9 cellular contexts compared by ENCODE assay signal in the genomic region with DNA sequence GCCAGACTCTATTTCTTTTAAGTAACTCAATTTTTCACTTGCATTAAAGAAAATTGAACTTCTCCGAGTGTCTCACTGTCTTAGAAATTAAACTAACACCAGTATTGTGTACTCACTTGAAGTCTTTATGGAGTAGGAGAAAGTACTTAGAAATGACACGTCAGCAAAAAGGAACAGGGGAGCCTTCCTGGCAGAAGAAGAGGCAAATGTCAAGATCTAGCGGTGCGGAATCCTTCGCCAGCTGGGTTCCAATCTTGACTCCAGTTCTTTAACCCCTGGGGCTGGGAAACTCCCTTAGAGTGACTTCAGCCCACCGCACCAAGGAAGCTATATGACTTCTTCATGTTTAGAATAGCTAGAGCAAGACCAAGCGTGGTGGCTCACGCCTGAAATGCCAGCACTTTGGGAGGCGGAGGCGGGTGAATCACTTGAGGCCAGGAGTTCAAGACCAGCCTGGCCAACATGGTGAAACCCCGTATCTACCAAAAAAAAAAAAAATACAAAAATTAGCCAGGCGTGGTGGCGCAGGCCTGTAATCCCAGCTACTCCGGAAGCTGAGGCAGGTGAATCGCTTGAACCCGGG. TPM values are rescaled to one million over a fixed set of nuclear protein-coding genes. Genes with fewer than 3 reads are reported as not detected.
DNase-seq lines count a peak whose midpoint lies in the region; ATAC-seq and TF ChIP-seq lines count a peak whose summit lies in the region.
"Had no signal": no experiment of that assay in that cellular context is flagged by ENCODE, and none has a peak within 500 bp of the region (broad histone marks: within the 10 kb centered on the region; RNA-seq: fewer than 3 reads in every experiment).

No MANE protein-coding gene starts in this region.

- TF ChIP-seq CTCF in choroid plexus epithelial cell (conservative IDR thresholded peaks at IDR 0.05; ENCODE audit: low read depth, low read length) (no peak), tibial nerve (IDR thresholded peaks at IDR 0.05) (no peak)

- TF ChIP-seq POLR2A in tibial nerve (IDR thresholded peaks at IDR 0.05), result no peak

- no peaks in the 10 kb centered on the region for H3K27me3 Mint-ChIP-seq in T-helper 1 cell treated with Interleukin-12 subunit alpha and Interleukin-12 subunit beta and Interleukin-4 antibody, amounts not matched to agents 30 μg/mL and 1 μg/mL, for 36 hours (ENCODE audit: low read depth)

- peak overlapping the region; percentile 86 for H3K4me3 ChIP-seq in choroid plexus epithelial cell (ENCODE audit: low read depth, low read length)
- peak overlapping the region; percentile 85 to 97 for H3K4me3 ChIP-seq in muscle layer of colon (ENCODE audit: low read depth in 1 of 2, low read length in 2 of 2)
- peak overlapping the region; percentile 78 to 90 (median 81) for H3K4me3 ChIP-seq in tibial nerve

- 31 to 63% methylated on average over 15 to 16 of the region's 16 CpGs for WGBS in tibial nerve, 2 donors

- peaks cover 13% of the 10 kb centered on the region for H3K9me3 Mint-ChIP-seq in T-helper 1 cell treated with Interleukin-12 subunit alpha and Interleukin-12 subunit beta and Interleukin-4 antibody, amounts not matched to agents 30 μg/mL and 1 μg/mL, for 36 hours

- no peak for TF ChIP-seq EP300 in tibial nerve (IDR thresholded peaks at IDR 0.05)

- H3K36me3 ChIP-seq in muscle layer of colon (ENCODE audit: insufficient read depth, low read length) (no peaks in the 10 kb centered on the region), tibial nerve (peaks cover 0 to 19% (median 0%) of the 10 kb centered on the region in 3 donors)

- peak overlapping the region; percentile 92 for H3K4me3 Mint-ChIP-seq in T-helper 1 cell treated with Interleukin-12 subunit alpha and Interleukin-12 subunit beta and Interleukin-4 antibody, amounts not matched to agents 30 μg/mL and 1 μg/mL, for 36 hours

- ATAC-seq in GM21529 (IDR thresholded peaks at IDR 0.05; ENCODE audit: unreplicated experiment) (no peak), HG03108 (IDR thresholded peaks at IDR 0.05; ENCODE audit: unreplicated experiment) (no peak)

- H3K27ac ChIP-seq in muscle layer of colon (ENCODE audit: low read depth, low read length) (peak overlapping the region; percentile 97), tibial nerve (peak overlapping the region; percentile 83 to 96 (median 94))

- peak; percentile 24 for DNase-seq in ELR (ENCODE audit: low read depth)
- peak; percentile 37 for DNase-seq in choroid plexus epithelial cell (ENCODE audit: low read depth)
- DNase-seq in tibial nerve (ENCODE audit: low spot score in 2 of 2), result peak in 1 of 2 donors; percentile 7
- DNase-seq in Ammon's horn (ENCODE audit: low spot score), result no peak

- H3K4me1 Mint-ChIP-seq in T-helper 1 cell treated with Interleukin-12 subunit alpha and Interleukin-12 subunit beta and Interleukin-4 antibody, amounts not matched to agents 30 μg/mL and 1 μg/mL, for 36 hours (ENCODE audit: low read depth), result peaks cover 38% of the 10 kb centered on the region

- H3K36me3 Mint-ChIP-seq in T-helper 1 cell treated with Interleukin-12 subunit alpha and Interleukin-12 subunit beta and Interleukin-4 antibody, amounts not matched to agents 30 μg/mL and 1 μg/mL, for 36 hours (ENCODE audit: low read depth), result peaks cover 35% of the 10 kb centered on the region

- H3K27me3 ChIP-seq in muscle layer of colon (ENCODE audit: control insufficient read depth in 1 of 2, insufficient read depth in 2 of 2, low read length in 2 of 2) (no peaks in the 10 kb centered on the region), tibial nerve (no peaks in the 10 kb centered on the region)

- no peak overlapping the region for H3K9ac ChIP-seq in muscle layer of colon (ENCODE audit: low read length)

- H3K9me3 ChIP-seq in muscle layer of colon (ENCODE audit: low read length) (no peaks in the 10 kb centered on the region), tibial nerve (peaks cover 0 to 10% (median 0%) of the 10 kb centered on the region in 4 donors)

- H3K4me1 ChIP-seq in muscle layer of colon (ENCODE audit: insufficient read depth, low read length) (peaks cover 14% of the 10 kb centered on the region), tibial nerve (peaks cover 0 to 39% (median 12%) of the 10 kb centered on the region in 4 donors)

- peak overlapping the region; percentile 97 for H3K27ac Mint-ChIP-seq in T-helper 1 cell treated with Interleukin-12 subunit alpha and Interleukin-12 subunit beta and Interleukin-4 antibody, amounts not matched to agents 30 μg/mL and 1 μg/mL, for 36 hours

RNA-seq across cellular contexts. Expression of gene WBP11, which starts 34.4 kb away (rescaled TPM):
- total RNA-seq in tibial nerve, result 10 to 100 TPM; 11.7 to 22.6 (median 19.2) TPM

RNA-seq across cellular contexts. Expression of gene C12orf60, which starts 34.6 kb away (rescaled TPM):
- 1 to 10 TPM in 1 of 4 donors, under 1 TPM in 3; 0.20 to 2.1 (median 0.89) TPM for total RNA-seq in tibial nerve

RNA-seq across cellular contexts. Expression of gene SMCO3, which starts 45.1 kb away (rescaled TPM):
- 10 to 100 TPM in 1 of 4 donors, 1 to 10 TPM in 3; 1.2 to 10.5 (median 6.2) TPM for total RNA-seq in tibial nerve
- total RNA-seq: temporal lobe had no signal
